ENCODE assay signal across 12 cellular contexts in the genomic region with DNA sequence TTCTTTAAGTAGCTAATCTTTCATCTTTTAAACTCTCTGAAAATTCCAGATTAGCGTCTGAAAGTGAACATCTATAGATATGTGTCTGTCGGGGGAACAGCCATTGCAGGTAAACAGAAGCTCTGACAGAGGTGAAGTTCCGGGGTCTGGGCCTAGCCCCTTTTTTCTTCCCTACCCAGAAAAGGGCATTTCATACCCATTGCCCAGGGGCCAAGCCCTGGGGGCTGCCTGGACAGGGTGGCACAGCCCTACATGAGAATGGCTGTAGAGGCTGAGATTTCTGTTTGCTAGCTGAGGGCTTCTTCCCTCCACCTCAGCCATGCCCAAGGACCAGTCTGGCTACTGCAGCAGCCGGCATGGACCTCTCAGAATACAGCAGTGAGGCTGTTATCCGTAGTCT.
DNase-seq lines count a peak whose midpoint lies in the region; ATAC-seq and TF ChIP-seq lines count a peak whose summit lies in the region.
"Had no signal": no experiment of that assay in that cellular context is flagged by ENCODE, and none has a peak within 500 bp of the region (broad histone marks: within the 10 kb centered on the region; RNA-seq: fewer than 3 reads in every experiment).

No MANE protein-coding gene starts in this region.

- no peak overlapping the region for H2BK15ac ChIP-seq in mesenchymal stem cell (ENCODE audit: low read depth, poor library complexity, severe bottlenecking)

- H3K36me3 Mint-ChIP-seq in neural progenitor cell, result no peaks in the 10 kb centered on the region
- H3K36me3 Mint-ChIP-seq: CD4-positive, CD25-positive, alpha-beta regulatory T cell had no signal

- TF ChIP-seq POLR2A in stomach (IDR thresholded peaks at IDR 0.05), result no peak
- no peak for TF ChIP-seq POLR2A in spleen (IDR thresholded peaks at IDR 0.05)

- intact Hi-C loops in Panc1 (cut with micrococcal nuclease; ENCODE audit: unreplicated experiment) (loop anchor here (2.0 to 10.0 kb wide), 4 partner anchors 207 to 701 kb away; no protein-coding TSS in a partner anchor), stomach (cut with DNase I; ENCODE audit: low total_unique reads) (loop anchor here (5.0 kb wide), 2 partner anchors 535 to 700 kb away; no protein-coding TSS in a partner anchor), spleen (cut with DNase I; ENCODE audit: low total_unique reads) (no loop called here)

- no peak overlapping the region for H3K4ac ChIP-seq in mesenchymal stem cell (ENCODE audit: low read depth in 1 of 2, low read length in 2 of 2)

- 80% methylated on average over 5 of the region's 5 CpGs for WGBS in mesenchymal stem cell
- WGBS in stomach, 5 donors, result 63 to 73% (median 70%) methylated on average over 5 of the region's 5 CpGs
- 68 to 80% (median 73%) methylated on average over 5 of the region's 5 CpGs for WGBS in spleen, 5 donors

- H3K36me3 ChIP-seq in Panc1 (ENCODE audit: control insufficient read depth, insufficient read depth, low read length) (no peaks in the 10 kb centered on the region), mesenchymal stem cell (ENCODE audit: control insufficient read depth in 1 of 2, insufficient read depth in 2 of 2, low read depth in 1 of 2, low read length in 2 of 2) (no peaks in the 10 kb centered on the region), neural progenitor cell (no peaks in the 10 kb centered on the region), stomach (no peaks in the 10 kb centered on the region), spleen (no peaks in the 10 kb centered on the region)
- H3K36me3 ChIP-seq: BE2C had no signal

- no peaks in the 10 kb centered on the region for H3K79me1 ChIP-seq in mesenchymal stem cell (replicated peaks; ENCODE audit: low read length, poor library complexity, severe bottlenecking)

- H3K79me2 ChIP-seq in neural progenitor cell (ENCODE audit: low read depth), result no peaks in the 10 kb centered on the region

- DNase-seq in Panc1 (ENCODE audit: low read depth, low spot score) (no peak), mesenchymal stem cell (no peak), neural progenitor cell (ENCODE audit: low spot score) (no peak), stomach (no peak), NCI-H1694 treated with DMSO at 0.1 percent for 48 hours (lab: John Stamatoyannopoulos, UW) (no peak), spleen (no peak)
- no peak for DNase-seq in activated CD8-positive, alpha-beta memory T cell treated with anti-CD3 and anti-CD28 coated beads, Interleukin-2, amount 50 U/mL, for 4 hours

- no peak overlapping the region for H4K8ac ChIP-seq in mesenchymal stem cell (ENCODE audit: low read length)

- peak overlapping the region; percentile 26 for H3K27ac Mint-ChIP-seq in neural progenitor cell
- H3K27ac Mint-ChIP-seq: CD4-positive, CD25-positive, alpha-beta regulatory T cell; GM23338 had no signal

- CTCF ChIA-PET in Panc1 (lab: Charles Lee), result interaction anchor here (0.6 to 1.8 kb wide), 5 partner anchors 207 to 1140 kb away, joined by 4 to 11 read pairs (median 4); no protein-coding TSS in a partner anchor

- in situ Hi-C loops in Panc1 (cut with HindIII; ENCODE audit: low pct_unique_long_range_greater_than_20kb, low sequenced_read_pairs), result no loop called here

- H2BK12ac ChIP-seq in mesenchymal stem cell (ENCODE audit: low read length in 2 of 2), result peak overlapping the region in 1 of 2 experiments; percentile 67

- no peaks in the 10 kb centered on the region for H3K9me3 ChIP-seq in Panc1 (ENCODE audit: control insufficient read depth, insufficient read depth, low read depth, low read length)
- H3K9me3 ChIP-seq in mesenchymal stem cell (ENCODE audit: control insufficient read depth, low read length), result no peaks in the 10 kb centered on the region
- H3K9me3 ChIP-seq in neural progenitor cell (ENCODE audit: low read depth), result no peaks in the 10 kb centered on the region
- H3K9me3 ChIP-seq in stomach, result no peaks in the 10 kb centered on the region
- H3K9me3 ChIP-seq in spleen, result no peaks in the 10 kb centered on the region
- H3K9me3 ChIP-seq: BE2C, Caco-2 had no signal

- no peak overlapping the region for H4K91ac ChIP-seq in mesenchymal stem cell (ENCODE audit: low read length)

- no peaks in the 10 kb centered on the region for H3F3A ChIP-seq in neural progenitor cell (ENCODE audit: low read depth)

- no peak overlapping the region for H2AK5ac ChIP-seq in mesenchymal stem cell (ENCODE audit: low read length, severe bottlenecking)

- H3K9ac ChIP-seq in mesenchymal stem cell (ENCODE audit: low read length) (no peak overlapping the region), neural progenitor cell (no peak overlapping the region)

- H2BK120ac ChIP-seq in mesenchymal stem cell (ENCODE audit: low read depth, low read length), result peak overlapping the region; percentile 11

- H3K14ac ChIP-seq in mesenchymal stem cell (ENCODE audit: low read length in 2 of 2), result no peak overlapping the region

- H3K27ac ChIP-seq in Panc1 (ENCODE audit: low read length) (no peak overlapping the region), mesenchymal stem cell (ENCODE audit: low read length, poor library complexity, severe bottlenecking) (no peak overlapping the region), neural progenitor cell (no peak overlapping the region), stomach (no peak overlapping the region), spleen (no peak overlapping the region)

- H4K20me1 ChIP-seq in neural progenitor cell (ENCODE audit: low read depth), result no peaks in the 10 kb centered on the region

- no peaks in the 10 kb centered on the region for H3K4me1 ChIP-seq in Panc1 (ENCODE audit: control insufficient read depth, insufficient read depth, low read length)
- no peaks in the 10 kb centered on the region for H3K4me1 ChIP-seq in mesenchymal stem cell (ENCODE audit: control insufficient read depth, insufficient read depth, low read depth, low read length)
- H3K4me1 ChIP-seq in neural progenitor cell, result peaks cover 7% of the 10 kb centered on the region
- peaks cover 0 to 23% (median 9%) of the 10 kb centered on the region in 4 donors for H3K4me1 ChIP-seq in stomach
- peaks cover 0 to 5% (median 2%) of the 10 kb centered on the region in 6 donors for H3K4me1 ChIP-seq in spleen
- H3K4me1 ChIP-seq: Caco-2 had no signal

- POLR2A ChIA-PET in Panc1 (lab: Charles Lee), result interaction anchor here (0.5 kb wide), 1 partner anchor 563 kb away, joined by 3 read pairs; no protein-coding TSS in a partner anchor

- H2BK5ac ChIP-seq in mesenchymal stem cell (ENCODE audit: low read depth, low read length, poor library complexity, severe bottlenecking), result no peak overlapping the region

- H3K27me3 Mint-ChIP-seq in neural progenitor cell (ENCODE audit: insufficient read depth, low read depth), result no peaks in the 10 kb centered on the region
- H3K27me3 Mint-ChIP-seq: CD4-positive, CD25-positive, alpha-beta regulatory T cell had no signal

- no peaks in the 10 kb centered on the region for H3K9me3 Mint-ChIP-seq in neural progenitor cell
- H3K9me3 Mint-ChIP-seq: CD4-positive, CD25-positive, alpha-beta regulatory T cell; GM23338 had no signal

- 0 out of 2 replicates have a peak, but pooled peaks have one; percentile 33 for ATAC-seq in Panc1
- no peak for ATAC-seq in HG02763 (IDR thresholded peaks at IDR 0.05; ENCODE audit: unreplicated experiment)

- no peak overlapping the region for H3K18ac ChIP-seq in mesenchymal stem cell (ENCODE audit: low read depth in 1 of 2, low read length in 2 of 2)

- TF ChIP-seq EP300 in stomach (IDR thresholded peaks at IDR 0.05), result peak; percentile 12

- H3K23ac ChIP-seq in mesenchymal stem cell (ENCODE audit: low read length in 2 of 2), result no peak overlapping the region

- H3K4me3 Mint-ChIP-seq in neural progenitor cell, result no peak overlapping the region
- H3K4me3 Mint-ChIP-seq: GM23338 had no signal

- no peak overlapping the region for H3K4me3 ChIP-seq in Panc1 (ENCODE audit: low read depth in 2 of 2, low read length in 2 of 2)
- no peak overlapping the region for H3K4me3 ChIP-seq in mesenchymal stem cell (ENCODE audit: insufficient read depth in 1 of 2, low read depth in 1 of 2, low read length in 2 of 2)
- H3K4me3 ChIP-seq in neural progenitor cell, result no peak overlapping the region
- H3K4me3 ChIP-seq in stomach, result no peak overlapping the region
- H3K4me3 ChIP-seq in spleen, result no peak overlapping the region
- H3K4me3 ChIP-seq: GM23338 had no signal

- no peak overlapping the region for H3K4me2 ChIP-seq in mesenchymal stem cell (ENCODE audit: low read length, poor library complexity, severe bottlenecking)
- H3K4me2 ChIP-seq in neural progenitor cell, result no peak overlapping the region
- H3K4me2 ChIP-seq: GM23338 had no signal

- H2AFZ ChIP-seq in mesenchymal stem cell (ENCODE audit: low read depth, low read length) (no peak overlapping the region), neural progenitor cell (replicated peaks) (no peak overlapping the region)

- BruUV-seq in Panc1 (replicated peaks; lab: Mats Ljungman, UMichigan), result no TSS peak

- TF ChIP-seq CTCF in Panc1 (IDR thresholded peaks at IDR 0.05), result no peak
- TF ChIP-seq CTCF in neural progenitor cell (IDR thresholded peaks at IDR 0.05), result no peak
- TF ChIP-seq CTCF in stomach (IDR thresholded peaks at IDR 0.05), result no peak
- no peak for TF ChIP-seq CTCF in spleen (IDR thresholded peaks at IDR 0.05 in 8 of 11, conservative IDR thresholded peaks at IDR 0.05 in 3 of 11)

- H3K4me1 Mint-ChIP-seq in neural progenitor cell, result peaks cover 24% of the 10 kb centered on the region

- 0 out of 2 replicates have a peak, but pooled peaks cover 3% of the 10 kb centered on the region for H3K27me3 ChIP-seq in Panc1 (ENCODE audit: control insufficient read depth, insufficient read depth, low read length)
- H3K27me3 ChIP-seq in mesenchymal stem cell (ENCODE audit: control insufficient read depth in 1 of 2, insufficient read depth in 1 of 2, low read length in 2 of 2), result peaks cover 8 to 13% of the 10 kb centered on the region in 2 experiments
- H3K27me3 ChIP-seq in neural progenitor cell, result no peaks in the 10 kb centered on the region
- no peaks in the 10 kb centered on the region for H3K27me3 ChIP-seq in stomach
- no peaks in the 10 kb centered on the region for H3K27me3 ChIP-seq in spleen (replicated peaks in 1 of 7)
- H3K27me3 ChIP-seq: BE2C had no signal
